17 cellular contexts compared by ENCODE assay signal in the genomic region with DNA sequence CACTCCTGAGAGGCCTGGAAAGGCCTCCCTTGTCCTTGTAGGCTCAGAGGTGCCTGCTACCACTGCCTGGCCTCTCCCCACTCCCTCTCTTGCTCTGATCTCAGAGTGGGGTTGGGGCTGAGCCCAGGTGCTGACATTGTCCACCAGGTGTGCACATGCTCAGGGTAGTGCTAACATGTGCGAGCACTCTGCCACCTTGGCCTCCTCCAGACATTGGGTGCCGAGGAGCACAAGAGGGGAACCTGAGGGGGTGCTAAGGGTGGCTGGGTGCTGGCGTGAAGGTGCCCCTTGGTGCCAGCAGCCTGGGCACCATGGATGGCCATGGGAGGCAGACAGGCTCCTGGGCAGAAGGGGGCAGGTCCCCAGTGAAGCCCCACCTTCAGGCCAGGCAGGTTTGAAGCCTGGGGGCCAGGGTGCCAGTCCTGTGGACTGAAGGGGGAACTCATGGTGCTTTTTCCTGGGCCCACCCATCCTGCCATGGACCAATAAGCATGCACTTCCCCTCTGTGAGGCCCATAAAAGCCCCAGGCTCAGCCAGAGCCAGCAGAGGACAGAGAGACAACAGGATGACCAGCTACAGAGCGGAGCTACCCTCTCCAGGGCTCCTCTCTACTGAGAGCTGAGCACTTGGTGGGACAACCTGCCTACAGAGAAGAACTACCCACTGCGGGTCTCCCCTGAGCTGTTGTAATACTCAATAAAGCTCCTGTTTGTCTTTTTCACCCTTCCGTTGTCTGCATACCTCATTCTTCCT. TPM values are rescaled to one million over a fixed set of nuclear protein-coding genes. Genes with fewer than 3 reads are reported as not detected.
A peak's percentile ranks its signal among the peaks of the same experiment; 100 is the strongest.
DNase-seq lines count a peak whose midpoint lies in the region; ATAC-seq, FAIRE-seq and TF ChIP-seq lines count a peak whose summit lies in the region.
"Had no signal": no experiment of that assay in that cellular context is flagged by ENCODE, and none has a peak within 500 bp of the region (broad histone marks: within the 10 kb centered on the region; RNA-seq: fewer than 3 reads in every experiment).

No MANE protein-coding gene starts in this region.

- no peaks in the 10 kb centered on the region for H4K20me1 ChIP-seq in HepG2 (ENCODE audit: insufficient read depth, low read length)
- H4K20me1 ChIP-seq: BLaER1 treated with 17β-estradiol and CSF1 and Interleukin-3, amounts not matched to agents 10 nM and 100 nM had no signal

- ATAC-seq in HepG2 (peak; percentile 58), right lobe of liver (no peak), esophagus mucosa (peak; percentile 18), sciatic nerve (peak; percentile 11)

- H3K4me3 ChIP-seq in HepG2 (replicated peaks in 1 of 3; ENCODE audit: insufficient read depth in 1 of 3, low read depth in 2 of 3, low read length in 3 of 3) (peak overlapping the region in 1 of 3 experiments; percentile 24; a peak in 1 of 6 replicates), right lobe of liver (no peak overlapping the region), ascending aorta (no peak overlapping the region)
- H3K4me3 ChIP-seq: HAP-1 had no signal

- no peak for FAIRE-seq in HepG2 (lab: Jason Lieb, UNC)
- FAIRE-seq: GM19239 had no signal

- DNase-seq in HepG2 (ENCODE audit: low spot score) (no peak), right lobe of liver (no peak), sciatic nerve (ENCODE audit: low spot score) (no peak), cerebellar nuclear complex (lab: John Stamatoyannopoulos, UW) (no peak), ascending aorta (ENCODE audit: low spot score in 2 of 2) (no peak)
- DNase-seq: AML-193; CD4-positive, CD25-positive, alpha-beta regulatory T cell; DMS53; GF-D8; GOT3 had no signal

- no peak overlapping the region for H3K9ac ChIP-seq in HepG2 (ENCODE audit: insufficient read depth, low read depth, low read length)
- H3K9ac ChIP-seq: BLaER1 treated with 17β-estradiol and CSF1 and Interleukin-3, amounts not matched to agents 10 nM and 100 nM had no signal

- peak overlapping the region; percentile 19 for H2AFZ ChIP-seq in HepG2 (ENCODE audit: low read length)

- CTCF ChIA-PET in HepG2 (lab: Yijun Ruan, JAX; ENCODE audit: low intra/inter-chr PET ratio, low total read pairs) = no interaction called here

- no peak for TF ChIP-seq RAD21 in HepG2 (CRISPR knock-in tag; IDR thresholded peaks at IDR 0.05)

- H3K79me2 ChIP-seq in HepG2 (ENCODE audit: insufficient read depth, low read length) = no peaks in the 10 kb centered on the region

- H3K27me3 ChIP-seq in HepG2 (ENCODE audit: control insufficient read depth in 1 of 2, insufficient read depth in 2 of 2, low read length in 2 of 2) (no peaks in the 10 kb centered on the region), right lobe of liver (no peaks in the 10 kb centered on the region), ascending aorta (no peaks in the 10 kb centered on the region)
- H3K27me3 ChIP-seq: BLaER1 treated with 17β-estradiol and CSF1 and Interleukin-3, amounts not matched to agents 10 nM and 100 nM had no signal

- POLR2A ChIA-PET in HepG2 (lab: Yijun Ruan, JAX) = interaction anchor here (0.9 to 1.7 kb wide), 4 partner anchors 7 to 75 kb away, joined by 4 to 6 read pairs (median 4); a partner anchor contains a TSS

- BruUV-seq in HepG2 (replicated peaks; lab: Mats Ljungman, UMichigan) = no TSS peak

- in situ Hi-C loops in HepG2 (cut with HindIII; ENCODE audit: extremely low pct_ligation_motif_present, low pct_unique_long_range_greater_than_20kb) = no loop called here

- H3K36me3 ChIP-seq in HepG2 (replicated peaks in 1 of 2; ENCODE audit: control insufficient read depth in 1 of 2, insufficient read depth in 2 of 2, low read length in 2 of 2) (no peaks in the 10 kb centered on the region), right lobe of liver (no peaks in the 10 kb centered on the region), ascending aorta (no peaks in the 10 kb centered on the region)
- H3K36me3 ChIP-seq: HAP-1 had no signal

- peak overlapping the region; percentile 36 for H3K4me2 ChIP-seq in HepG2 (ENCODE audit: low read depth, low read length)
- H3K4me2 ChIP-seq: BLaER1 treated with 17β-estradiol and CSF1 and Interleukin-3, amounts not matched to agents 10 nM and 100 nM had no signal

- H3K27ac ChIP-seq in HepG2 (ENCODE audit: extremely low read length, insufficient read depth, low read length) (peak overlapping the region; percentile 13), right lobe of liver (no peak overlapping the region), ascending aorta (no peak overlapping the region)
- H3K27ac ChIP-seq: 22Rv1; BLaER1 treated with 17β-estradiol and CSF1 and Interleukin-3, amounts not matched to agents 10 nM and 100 nM had no signal

- TF ChIP-seq EP300 in HepG2 (IDR thresholded peaks at IDR 0.05; ENCODE audit: low read depth in 2 of 2, low read length in 2 of 2) = no peak
- TF ChIP-seq EP300 in HepG2 (CRISPR knock-in tag; IDR thresholded peaks at IDR 0.05; ENCODE audit: borderline replicate concordance) = no peak

- H3K4me1 ChIP-seq in HepG2 (ENCODE audit: insufficient read depth, low read length) (peaks cover 66% of the 10 kb centered on the region), right lobe of liver (no peaks in the 10 kb centered on the region), ascending aorta (no peaks in the 10 kb centered on the region)
- H3K4me1 ChIP-seq: HAP-1 had no signal

- H3K9me3 ChIP-seq in HepG2 (ENCODE audit: low read length) (no peaks in the 10 kb centered on the region), right lobe of liver (no peaks in the 10 kb centered on the region), ascending aorta (no peaks in the 10 kb centered on the region)

- intact Hi-C loops in HepG2 (cut with micrococcal nuclease; ENCODE audit: unreplicated experiment) = loop anchor here (1.0 kb wide), 1 partner anchor 21 kb away; no protein-coding TSS in a partner anchor
- intact Hi-C loops in right lobe of liver (cut with DNase I) = no loop called here
- intact Hi-C loops in sciatic nerve (cut with DNase I) = no loop called here
- intact Hi-C loops in ascending aorta (cut with DNase I) = no loop called here

- WGBS in HepG2 (ENCODE audit: low lambda C conversion rate) = 13% methylated on average over 1 of the region's 6 CpGs
- WGBS in right lobe of liver (ENCODE audit: insufficient coverage, low coverage, low lambda C conversion rate, missing lambda C conversion rate) = 78% methylated on average over 4 of the region's 6 CpGs

- peak in 1 of 2 experiments; percentile 70; a peak in 2 of 4 replicates for TF ChIP-seq POLR2A in HepG2 (IDR thresholded peaks at IDR 0.05; ENCODE audit: insufficient read depth in 1 of 2, low read depth in 2 of 2, low read length in 2 of 2)
- no peak for TF ChIP-seq POLR2A in right lobe of liver (IDR thresholded peaks at IDR 0.05)

- TF ChIP-seq CTCF in HepG2 (CRISPR knock-in tag; IDR thresholded peaks at IDR 0.05) (no peak), right lobe of liver (IDR thresholded peaks at IDR 0.05) (no peak), ascending aorta (IDR thresholded peaks at IDR 0.05) (no peak)

RNA-seq across cellular contexts. Expression of a gene that starts 7.7 kb away (rescaled TPM):
- total RNA-seq in HepG2 (2016; rRNA removed; fragmentation: Illumina TruSeq; extraction: Trizol) (167 and 176 TPM in 2 replicates), right lobe of liver (10 to 100 TPM; 15.9 to 54.1 (median 30.8) TPM), esophagus mucosa (58.9 TPM), sciatic nerve (48.0 TPM), ascending aorta (182 TPM)
- total RNA-seq in HepG2 (2016; cell fraction: cytosol; rRNA removed; fragmentation: Illumina TruSeq; extraction: Trizol; ENCODE audit: low read depth) = 230 and 246 TPM in 2 replicates
- 165 and 193 TPM in 2 replicates for total RNA-seq in HepG2 (2016; cell fraction: insoluble cytoplasmic fraction; rRNA removed; fragmentation: Illumina TruSeq; extraction: Trizol)
- total RNA-seq in HepG2 (2016; cell fraction: membrane; rRNA removed; fragmentation: Illumina TruSeq; extraction: Trizol) = 237 and 254 TPM in 2 replicates
- 96.5 and 102 TPM in 2 replicates for total RNA-seq in HepG2 (2016; cell fraction: nucleus; rRNA removed; fragmentation: Illumina TruSeq; extraction: Trizol)
- 139 and 164 TPM in 2 replicates for polyA plus RNA-seq in HepG2 (2011; rRNA removed)
- polyA plus RNA-seq in HepG2 (2011; cell fraction: cytosol; rRNA removed) = 118 and 159 TPM in 2 replicates
- 330 and 345 TPM in 2 replicates for polyA plus RNA-seq in HepG2 (2011; cell fraction: nucleus; rRNA removed)
- polyA plus RNA-seq in HepG2 (2012) = 158 and 165 TPM in 2 replicates
- 324 and 380 TPM in 2 replicates for polyA plus RNA-seq in HepG2 (2016; cell fraction: cytosol; fragmentation: Illumina TruSeq; extraction: Trizol; ENCODE audit: low read depth)
- 326 and 339 TPM in 2 replicates for polyA plus RNA-seq in HepG2 (2016; cell fraction: insoluble cytoplasmic fraction; fragmentation: Illumina TruSeq; extraction: Trizol; ENCODE audit: low read depth)
- polyA plus RNA-seq in HepG2 (2016; cell fraction: membrane; fragmentation: Illumina TruSeq; extraction: Trizol; ENCODE audit: low read depth) = 331 and 356 TPM in 2 replicates
- 298 and 326 TPM in 2 replicates for polyA plus RNA-seq in HepG2 (2016; cell fraction: nucleus; fragmentation: Illumina TruSeq; extraction: Trizol; ENCODE audit: insufficient read depth, low read depth)
- 81.2 and 143 TPM in 2 replicates for polyA minus RNA-seq in HepG2 (2011; rRNA and poly(A)+ RNA removed; ENCODE audit: low replicate concordance)
- 66.1 and 82.4 TPM in 2 replicates for polyA minus RNA-seq in HepG2 (2011; cell fraction: cytosol; rRNA and poly(A)+ RNA removed)
- 85.3 and 90.1 TPM in 2 replicates for polyA minus RNA-seq in HepG2 (2011; cell fraction: nucleus; rRNA and poly(A)+ RNA removed)

RNA-seq across cellular contexts. Expression of a gene that starts 13.5 kb away (rescaled TPM):
- total RNA-seq in HepG2 (2016; rRNA removed; fragmentation: Illumina TruSeq; extraction: Trizol) = 0.13 and 0.29 TPM in 2 replicates
- not detected in 2 replicates for total RNA-seq in HepG2 (2016; cell fraction: cytosol; rRNA removed; fragmentation: Illumina TruSeq; extraction: Trizol; ENCODE audit: low read depth)
- 0.30 TPM in 1 of 2 replicates, not detected in the other for total RNA-seq in HepG2 (2016; cell fraction: insoluble cytoplasmic fraction; rRNA removed; fragmentation: Illumina TruSeq; extraction: Trizol)
- total RNA-seq in HepG2 (2016; cell fraction: membrane; rRNA removed; fragmentation: Illumina TruSeq; extraction: Trizol) = not detected in 2 replicates
- total RNA-seq in HepG2 (2016; cell fraction: nucleus; rRNA removed; fragmentation: Illumina TruSeq; extraction: Trizol) = not detected in 2 replicates
- 0.91 and 1.9 TPM in 2 replicates for polyA plus RNA-seq in HepG2 (2011; rRNA removed)
- 1.8 and 2.5 TPM in 2 replicates for polyA plus RNA-seq in HepG2 (2011; cell fraction: cytosol; rRNA removed)
- 1.9 and 2.8 TPM in 2 replicates for polyA plus RNA-seq in HepG2 (2011; cell fraction: nucleus; rRNA removed)
- polyA plus RNA-seq in HepG2 (2012) = 1.0 and 3.6 TPM in 2 replicates
- not detected in 2 replicates for polyA plus RNA-seq in HepG2 (2016; cell fraction: cytosol; fragmentation: Illumina TruSeq; extraction: Trizol; ENCODE audit: low read depth)
- polyA plus RNA-seq in HepG2 (2016; cell fraction: insoluble cytoplasmic fraction; fragmentation: Illumina TruSeq; extraction: Trizol; ENCODE audit: low read depth) = not detected in 2 replicates
- polyA plus RNA-seq in HepG2 (2016; cell fraction: membrane; fragmentation: Illumina TruSeq; extraction: Trizol; ENCODE audit: low read depth) = not detected in 2 replicates
- polyA plus RNA-seq in HepG2 (2016; cell fraction: nucleus; fragmentation: Illumina TruSeq; extraction: Trizol; ENCODE audit: insufficient read depth, low read depth) = not detected in 2 replicates
- 0.37 and 0.50 TPM in 2 replicates for polyA minus RNA-seq in HepG2 (2011; rRNA and poly(A)+ RNA removed; ENCODE audit: low replicate concordance)
- polyA minus RNA-seq in HepG2 (2011; cell fraction: cytosol; rRNA and poly(A)+ RNA removed) = not detected in 2 replicates
- polyA minus RNA-seq in HepG2 (2011; cell fraction: nucleus; rRNA and poly(A)+ RNA removed) = 0.77 TPM in 1 of 2 replicates, not detected in the other
- under 1 TPM in 1 of 6 experiments, not detected in 5; 0.29 TPM for total RNA-seq in right lobe of liver
- 1.2 TPM for total RNA-seq in esophagus mucosa
- 1.1 TPM for total RNA-seq in sciatic nerve
- not detected for total RNA-seq in ascending aorta
- total RNA-seq: A673; CD4-positive, CD25-positive, alpha-beta regulatory T cell; HT1080 had no signal

RNA-seq across cellular contexts. Expression of a gene that starts 18.1 kb away (rescaled TPM):
- total RNA-seq in HepG2 (2016; rRNA removed; fragmentation: Illumina TruSeq; extraction: Trizol) = 3,909 and 8,800 TPM in 2 replicates
- 89,971 and 90,879 TPM in 2 replicates for total RNA-seq in HepG2 (2016; cell fraction: cytosol; rRNA removed; fragmentation: Illumina TruSeq; extraction: Trizol; ENCODE audit: low read depth)
- 3,851 and 8,859 TPM in 2 replicates for total RNA-seq in HepG2 (2016; cell fraction: insoluble cytoplasmic fraction; rRNA removed; fragmentation: Illumina TruSeq; extraction: Trizol)
- total RNA-seq in HepG2 (2016; cell fraction: membrane; rRNA removed; fragmentation: Illumina TruSeq; extraction: Trizol) = 51,578 and 56,338 TPM in 2 replicates
- 2,617 and 3,067 TPM in 2 replicates for total RNA-seq in HepG2 (2016; cell fraction: nucleus; rRNA removed; fragmentation: Illumina TruSeq; extraction: Trizol)
- 2,513 and 2,721 TPM in 2 replicates for polyA plus RNA-seq in HepG2 (2011; rRNA removed)
- 2,416 and 4,778 TPM in 2 replicates for polyA plus RNA-seq in HepG2 (2011; cell fraction: cytosol; rRNA removed)
- polyA plus RNA-seq in HepG2 (2011; cell fraction: nucleus; rRNA removed) = 1,286 and 1,341 TPM in 2 replicates
- 3,171 and 4,080 TPM in 2 replicates for polyA plus RNA-seq in HepG2 (2012)
- polyA plus RNA-seq in HepG2 (2016; cell fraction: cytosol; fragmentation: Illumina TruSeq; extraction: Trizol; ENCODE audit: low read depth) = 183,517 and 194,436 TPM in 2 replicates
- 7,307 and 7,404 TPM in 2 replicates for polyA plus RNA-seq in HepG2 (2016; cell fraction: insoluble cytoplasmic fraction; fragmentation: Illumina TruSeq; extraction: Trizol; ENCODE audit: low read depth)
- 88,210 and 91,472 TPM in 2 replicates for polyA plus RNA-seq in HepG2 (2016; cell fraction: membrane; fragmentation: Illumina TruSeq; extraction: Trizol; ENCODE audit: low read depth)
- 7,073 and 8,244 TPM in 2 replicates for polyA plus RNA-seq in HepG2 (2016; cell fraction: nucleus; fragmentation: Illumina TruSeq; extraction: Trizol; ENCODE audit: insufficient read depth, low read depth)
- polyA minus RNA-seq in HepG2 (2011; rRNA and poly(A)+ RNA removed; ENCODE audit: low replicate concordance) = 1,399 and 2,171 TPM in 2 replicates
- polyA minus RNA-seq in HepG2 (2011; cell fraction: cytosol; rRNA and poly(A)+ RNA removed) = 634 and 932 TPM in 2 replicates
- polyA minus RNA-seq in HepG2 (2011; cell fraction: nucleus; rRNA and poly(A)+ RNA removed) = 209 and 221 TPM in 2 replicates
- over 10,000 TPM in 3 of 6 experiments, 1,000 to 10,000 TPM in 3; 5,005 to 19,229 (median 10,447) TPM for total RNA-seq in right lobe of liver
- total RNA-seq in esophagus mucosa = 417 TPM
- 3,094 TPM for total RNA-seq in sciatic nerve
- total RNA-seq in ascending aorta = 7,736 TPM

RNA-seq across cellular contexts. Expression of a gene that starts 46.1 kb away (rescaled TPM):
- 16.4 and 18.4 TPM in 2 replicates for total RNA-seq in HepG2 (2016; rRNA removed; fragmentation: Illumina TruSeq; extraction: Trizol)
- total RNA-seq in HepG2 (2016; cell fraction: cytosol; rRNA removed; fragmentation: Illumina TruSeq; extraction: Trizol; ENCODE audit: low read depth) = 5.2 and 5.3 TPM in 2 replicates
- 13.3 and 20.4 TPM in 2 replicates for total RNA-seq in HepG2 (2016; cell fraction: insoluble cytoplasmic fraction; rRNA removed; fragmentation: Illumina TruSeq; extraction: Trizol)
- total RNA-seq in HepG2 (2016; cell fraction: membrane; rRNA removed; fragmentation: Illumina TruSeq; extraction: Trizol) = 4.9 and 5.1 TPM in 2 replicates
- total RNA-seq in HepG2 (2016; cell fraction: nucleus; rRNA removed; fragmentation: Illumina TruSeq; extraction: Trizol) = 17.7 and 22.5 TPM in 2 replicates
- polyA plus RNA-seq in HepG2 (2011; rRNA removed) = 34.3 and 42.1 TPM in 2 replicates
- 15.4 and 24.0 TPM in 2 replicates for polyA plus RNA-seq in HepG2 (2011; cell fraction: cytosol; rRNA removed)
- 43.8 and 62.9 TPM in 2 replicates for polyA plus RNA-seq in HepG2 (2011; cell fraction: nucleus; rRNA removed)
- polyA plus RNA-seq in HepG2 (2012) = 10.2 and 20.0 TPM in 2 replicates
- polyA plus RNA-seq in HepG2 (2016; cell fraction: cytosol; fragmentation: Illumina TruSeq; extraction: Trizol; ENCODE audit: low read depth) = 1.1 and 1.4 TPM in 2 replicates
- polyA plus RNA-seq in HepG2 (2016; cell fraction: insoluble cytoplasmic fraction; fragmentation: Illumina TruSeq; extraction: Trizol; ENCODE audit: low read depth) = 10.8 and 15.0 TPM in 2 replicates
- polyA plus RNA-seq in HepG2 (2016; cell fraction: membrane; fragmentation: Illumina TruSeq; extraction: Trizol; ENCODE audit: low read depth) = 2.9 and 3.5 TPM in 2 replicates
- polyA plus RNA-seq in HepG2 (2016; cell fraction: nucleus; fragmentation: Illumina TruSeq; extraction: Trizol; ENCODE audit: insufficient read depth, low read depth) = 28.6 and 30.1 TPM in 2 replicates
- polyA minus RNA-seq in HepG2 (2011; rRNA and poly(A)+ RNA removed; ENCODE audit: low replicate concordance) = 85.1 and 134 TPM in 2 replicates
- polyA minus RNA-seq in HepG2 (2011; cell fraction: cytosol; rRNA and poly(A)+ RNA removed) = 22.2 and 28.2 TPM in 2 replicates
- polyA minus RNA-seq in HepG2 (2011; cell fraction: nucleus; rRNA and poly(A)+ RNA removed) = 26.5 and 44.0 TPM in 2 replicates
- total RNA-seq in right lobe of liver = 10 to 100 TPM in 2 of 6 experiments, 1 to 10 TPM in 4; 4.7 to 12.5 (median 8.9) TPM
- 50.8 TPM for total RNA-seq in esophagus mucosa
- total RNA-seq in sciatic nerve = 42.0 TPM
- total RNA-seq in ascending aorta = 21.8 TPM

RNA-seq across cellular contexts. Expression of a gene that starts 46.7 kb away (rescaled TPM):
- total RNA-seq in HepG2 (2016; rRNA removed; fragmentation: Illumina TruSeq; extraction: Trizol) (108 and 122 TPM in 2 replicates), right lobe of liver (10 to 100 TPM; 22.8 to 66.7 (median 32.3) TPM), esophagus mucosa (79.0 TPM), sciatic nerve (29.9 TPM), ascending aorta (106 TPM)
- 42.8 and 44.4 TPM in 2 replicates for total RNA-seq in HepG2 (2016; cell fraction: cytosol; rRNA removed; fragmentation: Illumina TruSeq; extraction: Trizol; ENCODE audit: low read depth)
- total RNA-seq in HepG2 (2016; cell fraction: insoluble cytoplasmic fraction; rRNA removed; fragmentation: Illumina TruSeq; extraction: Trizol) = 98.2 and 127 TPM in 2 replicates
- 53.1 and 56.0 TPM in 2 replicates for total RNA-seq in HepG2 (2016; cell fraction: membrane; rRNA removed; fragmentation: Illumina TruSeq; extraction: Trizol)
- 57.1 and 62.8 TPM in 2 replicates for total RNA-seq in HepG2 (2016; cell fraction: nucleus; rRNA removed; fragmentation: Illumina TruSeq; extraction: Trizol)
- polyA plus RNA-seq in HepG2 (2011; rRNA removed) = 109 and 120 TPM in 2 replicates
- 120 and 188 TPM in 2 replicates for polyA plus RNA-seq in HepG2 (2011; cell fraction: cytosol; rRNA removed)
- 169 and 241 TPM in 2 replicates for polyA plus RNA-seq in HepG2 (2011; cell fraction: nucleus; rRNA removed)
- polyA plus RNA-seq in HepG2 (2012) = 71.6 and 76.0 TPM in 2 replicates
- polyA plus RNA-seq in HepG2 (2016; cell fraction: cytosol; fragmentation: Illumina TruSeq; extraction: Trizol; ENCODE audit: low read depth) = 38.1 and 42.9 TPM in 2 replicates
- polyA plus RNA-seq in HepG2 (2016; cell fraction: insoluble cytoplasmic fraction; fragmentation: Illumina TruSeq; extraction: Trizol; ENCODE audit: low read depth) = 87.8 and 103 TPM in 2 replicates
- 44.0 and 49.8 TPM in 2 replicates for polyA plus RNA-seq in HepG2 (2016; cell fraction: membrane; fragmentation: Illumina TruSeq; extraction: Trizol; ENCODE audit: low read depth)
- polyA plus RNA-seq in HepG2 (2016; cell fraction: nucleus; fragmentation: Illumina TruSeq; extraction: Trizol; ENCODE audit: insufficient read depth, low read depth) = 101 and 102 TPM in 2 replicates
- 203 and 355 TPM in 2 replicates for polyA minus RNA-seq in HepG2 (2011; rRNA and poly(A)+ RNA removed; ENCODE audit: low replicate concordance)
- polyA minus RNA-seq in HepG2 (2011; cell fraction: cytosol; rRNA and poly(A)+ RNA removed) = 65.7 and 86.3 TPM in 2 replicates
- 47.3 and 59.2 TPM in 2 replicates for polyA minus RNA-seq in HepG2 (2011; cell fraction: nucleus; rRNA and poly(A)+ RNA removed)

Comparison
In these comparisons a context has a peak if more than half of its experiments do, and no peak if none do; other contexts are left out.
1. ATAC-seq: peak in HepG2 (single experiment), esophagus mucosa (single experiment) and sciatic nerve (single experiment); none in right lobe of liver (0 of 4).